ENCODE assay signal across 8 cellular contexts in genomic region chr7:3673524-3673923, GRCh38.
DNase-seq lines count a peak whose midpoint lies in the region; ATAC-seq, FAIRE-seq and TF ChIP-seq lines count a peak whose summit lies in the region.

No MANE protein-coding gene starts in this region.

- no peak for TF ChIP-seq POLR2A in right lobe of liver (IDR thresholded peaks at IDR 0.05)

- 55% methylated on average over 5 of the region's 5 CpGs for WGBS in right lobe of liver (ENCODE audit: insufficient coverage, low coverage, low lambda C conversion rate, missing lambda C conversion rate)

- H3K9me3 ChIP-seq in right lobe of liver, result no peaks in the 10 kb centered on the region

- intact Hi-C loops in right lobe of liver (cut with DNase I), result no loop called here

- no peak overlapping the region for H3K4me3 ChIP-seq in right lobe of liver

- peak; percentile 15 for TF ChIP-seq CTCF in GM10266 (IDR thresholded peaks at IDR 0.05; ENCODE audit: control insufficient read depth, insufficient read depth, low read depth, missing control alignments)
- TF ChIP-seq CTCF in right lobe of liver (IDR thresholded peaks at IDR 0.05), result peak; percentile 3 to 40 (median 32)

- FAIRE-seq in RCC 7860 (lab: Jason Lieb, UNC), result peak; percentile 26

- H3K27ac ChIP-seq in right lobe of liver, result no peak overlapping the region

- peak in 1 of 4 donors; percentile 37 for ATAC-seq in right lobe of liver
- ATAC-seq in HG02759 (IDR thresholded peaks at IDR 0.05; ENCODE audit: unreplicated experiment), result no peak
- ATAC-seq in HG02571 (IDR thresholded peaks at IDR 0.05; ENCODE audit: unreplicated experiment), result no peak

- H3K27me3 ChIP-seq in right lobe of liver, result no peaks in the 10 kb centered on the region

- H3K4me1 ChIP-seq in right lobe of liver, result no peaks in the 10 kb centered on the region

- no peaks in the 10 kb centered on the region for H3K36me3 ChIP-seq in right lobe of liver

- no peak for DNase-seq in GM10266 (ENCODE audit: extremely low spot score)
- no peak for DNase-seq in RCC 7860 (ENCODE audit: low spot score)
- peak; percentile 48 for DNase-seq in amniotic epithelial cell (ENCODE audit: low read depth)
- no peak for DNase-seq in right lobe of liver
- DNase-seq in hepatic stellate cell (ENCODE audit: low spot score), result no peak
- no peak for DNase-seq in KG1 (lab: John Stamatoyannopoulos, UW)
